Comparison of ENCODE assay signal across 1 cellular context in genomic region chr2:170986566-170987258, GRCh38.
TF ChIP-seq lines count a peak whose summit lies in the region.

No MANE protein-coding gene starts in this region.

TF ChIP-seq in K562, 482 proteins besides CTCF, POLR2A, EP300 and RAD21:
- TF ChIP-seq HNRNPL (IDR thresholded peaks at IDR 0.05; ENCODE audit: low read depth, low read length) (no peak), SIX5 (IDR thresholded peaks at IDR 0.05; ENCODE audit: borderline replicate concordance in 1 of 2, insufficient read depth in 1 of 2, low read depth in 1 of 2, low read length in 2 of 2) (no peak), GATAD2A (IDR thresholded peaks at IDR 0.05) (no peak), SMC3 (conservative IDR thresholded peaks at IDR 0.05; ENCODE audit: insufficient read depth, low read depth, low read length) (no peak), ZBTB5 (IDR thresholded peaks at IDR 0.05) (no peak), POLR2B (IDR thresholded peaks at IDR 0.05; ENCODE audit: low read depth, partially characterized antibody) (peak; percentile 33), HINFP (tag; conservative IDR thresholded peaks at IDR 0.05; ENCODE audit: low read depth) (no peak), RBM25 (IDR thresholded peaks at IDR 0.05; ENCODE audit: low read depth, low read length, severe bottlenecking) (no peak), SUPT5H (IDR thresholded peaks at IDR 0.05) (0 out of 2 replicates have a peak, but pooled peaks have one; percentile 14), GTF2F1 (IDR thresholded peaks at IDR 0.05; ENCODE audit: low read depth, low read length) (no peak), ELK3 (CRISPR knock-in tag; IDR thresholded peaks at IDR 0.05) (no peak), CHD7 (IDR thresholded peaks at IDR 0.05; ENCODE audit: low read depth, low read length) (no peak), ZBTB17 (CRISPR knock-in tag; IDR thresholded peaks at IDR 0.05) (no peak), CBFA2T3 (IDR thresholded peaks at IDR 0.05) (no peak), NFIX (CRISPR knock-in tag; IDR thresholded peaks at IDR 0.05; ENCODE audit: low read depth) (no peak), ZNF175 (CRISPR knock-in tag; IDR thresholded peaks at IDR 0.05; ENCODE audit: low read depth) (no peak), POLR2AphosphoS2 (IDR thresholded peaks at IDR 0.05; ENCODE audit: low read length) (peak; percentile 77; the same call in 1 of the 2 replicates), ZBED1 (IDR thresholded peaks at IDR 0.05) (no peak)
